Comparison of ENCODE assay signal across 20 cellular contexts in the genomic region with DNA sequence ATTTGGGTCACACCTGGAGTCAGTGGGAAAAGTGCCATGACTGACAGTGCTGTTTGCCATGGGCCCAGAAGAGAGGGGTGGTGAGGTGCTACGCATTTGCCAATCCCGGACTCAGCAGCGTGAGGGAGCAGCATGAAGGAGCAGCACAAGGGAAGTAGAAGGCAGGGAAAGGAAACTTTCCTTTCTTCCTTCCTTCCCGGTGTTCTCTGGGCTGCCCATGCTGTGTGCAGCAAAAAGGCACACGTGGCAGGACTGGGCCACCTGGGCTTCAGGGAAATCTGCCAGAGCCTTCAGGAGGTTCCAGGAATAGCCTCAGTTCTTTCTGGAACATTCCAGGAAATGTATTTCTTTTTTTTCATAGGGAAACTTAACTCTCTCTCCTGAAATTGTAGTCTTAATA. TPM values are rescaled to one million over a fixed set of nuclear protein-coding genes. Genes with fewer than 3 reads are reported as not detected.
A peak's percentile ranks its signal among the peaks of the same experiment; 100 is the strongest.
DNase-seq lines count a peak whose midpoint lies in the region; ATAC-seq and TF ChIP-seq lines count a peak whose summit lies in the region.
"Had no signal": no experiment of that assay in that cellular context is flagged by ENCODE, and none has a peak within 500 bp of the region (broad histone marks: within the 10 kb centered on the region; RNA-seq: fewer than 3 reads in every experiment).

No MANE protein-coding gene starts in this region.

- no peaks in the 10 kb centered on the region for H3K36me3 ChIP-seq in body of pancreas (replicated peaks in 1 of 2; ENCODE audit: insufficient read depth in 1 of 2, low read depth in 2 of 2)
- H3K36me3 ChIP-seq in testis (ENCODE audit: low read depth, missing control alignments) = no peaks in the 10 kb centered on the region
- H3K36me3 ChIP-seq: BE2C, HAP-1 had no signal

- 36 to 42% methylated on average over 5 of the region's 5 CpGs for WGBS in body of pancreas, 2 donors
- WGBS in testis, 2 donors = 43 to 48% methylated on average over 5 of the region's 5 CpGs

- DNase-seq in DMS 273 (lab: John Stamatoyannopoulos, UW; ENCODE audit: unreplicated experiment) (peak; percentile 58), DMS 273 treated with DMSO at 0.1 percent for 48 hours (lab: John Stamatoyannopoulos, UW) (no peak), body of pancreas (peak; percentile 23 to 34 (median 32)), left ventricle myocardium superior (peak; percentile 28), testis (peak; percentile 40)
- no peak for DNase-seq in central memory CD4-positive, alpha-beta T cell
- no peak for DNase-seq in activated CD4-positive, alpha-beta T cell treated with anti-CD3 and anti-CD28 coated beads, Interleukin-2, amount 50 U/mL, for 4 hours
- DNase-seq: BE2C; CD4-positive, alpha-beta T cell; IMR-90; Karpas-422; MM.1S; NCI-H1092 treated with DMSO at 0.1 percent for 48 hours; NCI-H2227 treated with DMSO at 0.1 percent for 48 hours; NCI-H524; SIG-M5 had no signal

- H3K27me3 ChIP-seq in body of pancreas (no peaks in the 10 kb centered on the region), testis (no peaks in the 10 kb centered on the region)
- H3K27me3 ChIP-seq: BE2C had no signal

- intact Hi-C loops in body of pancreas (cut with DNase I) (no loop called here), left ventricle myocardium superior (cut with micrococcal nuclease) (loop anchor here (10.0 kb wide), 1 partner anchor 107 kb away; no protein-coding TSS in a partner anchor), testis (cut with DNase I; ENCODE audit: low total_unique reads) (no loop called here)

- TF ChIP-seq CTCF in body of pancreas (IDR thresholded peaks at IDR 0.05) = no peak
- no peak for TF ChIP-seq CTCF in testis (IDR thresholded peaks at IDR 0.05)

- H3K4me1 ChIP-seq in body of pancreas (peaks cover 5% of the 10 kb centered on the region), testis (peaks cover 5% of the 10 kb centered on the region)
- H3K4me1 ChIP-seq: HAP-1 had no signal

- H3K4me3 ChIP-seq in body of pancreas (no peak overlapping the region), testis (no peak overlapping the region)
- H3K4me3 ChIP-seq: HAP-1 had no signal

- H3K27ac ChIP-seq in body of pancreas (no peak overlapping the region), testis (peak overlapping the region in 1 of 2 donors; percentile 6)
- H3K27ac ChIP-seq: 22Rv1 had no signal

- peak; percentile 56 for ATAC-seq in body of pancreas
- peak; percentile 54 for ATAC-seq in left ventricle myocardium superior
- no peak for ATAC-seq in GM18858 (IDR thresholded peaks at IDR 0.05; ENCODE audit: unreplicated experiment)
- ATAC-seq: Panc1 had no signal

- TF ChIP-seq POLR2A in body of pancreas (IDR thresholded peaks at IDR 0.05) = no peak
- no peak for TF ChIP-seq POLR2A in testis (IDR thresholded peaks at IDR 0.05)

- H3K9me3 ChIP-seq in body of pancreas (no peaks in the 10 kb centered on the region), testis (no peaks in the 10 kb centered on the region)
- H3K9me3 ChIP-seq: BE2C, HAP-1 had no signal

RNA-seq across cellular contexts. Expression of a gene that starts 23.1 kb away (rescaled TPM):
- total RNA-seq in body of pancreas = 1 to 10 TPM in 1 of 2 donors, under 1 TPM in 1; 0.78 to 9.2 TPM
- total RNA-seq in left ventricle myocardium superior = 0.42 TPM
- total RNA-seq in testis = 1 to 10 TPM; 6.0 to 8.5 TPM
- polyA plus RNA-seq in testis (ENCODE audit: insufficient read depth, low read depth, low replicate concordance) = 2.1 TPM

Comparison
In these comparisons a context has a peak if more than half of its experiments do, and no peak if none do; other contexts are left out.
1. DNase-seq: peak in DMS 273 (single experiment), body of pancreas (4 of 4), left ventricle myocardium superior (single experiment) and testis (single experiment); none in DMS 273 treated with DMSO at 0.1 percent for 48 hours (single experiment), central memory CD4-positive, alpha-beta T cell (single experiment) and activated CD4-positive, alpha-beta T cell treated with anti-CD3 and anti-CD28 coated beads, Interleukin-2, amount 50 U/mL, for 4 hours (0 of 2).